Comparison of ENCODE assay signal across 21 cellular contexts in the genomic region with DNA sequence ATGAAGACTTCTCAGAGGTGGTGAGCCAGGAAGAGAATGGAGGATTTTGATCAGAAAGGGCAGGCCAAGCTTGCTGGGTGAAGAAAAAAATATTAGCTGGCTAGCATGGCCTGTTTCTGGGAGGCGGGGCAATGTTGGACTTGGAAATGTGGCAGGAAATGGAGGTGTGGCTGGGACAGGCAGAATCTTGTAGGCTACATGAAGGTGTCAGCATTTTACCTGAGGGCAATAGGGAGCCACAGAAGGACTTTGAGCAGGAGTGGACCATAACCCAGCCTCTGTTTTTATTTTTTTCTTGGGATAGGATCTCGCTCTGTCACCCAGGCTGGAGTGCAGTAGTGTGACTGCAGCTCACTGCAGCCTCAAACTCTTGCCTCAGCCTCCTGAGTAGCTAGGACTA. TPM values are rescaled to one million over a fixed set of nuclear protein-coding genes. Genes with fewer than 3 reads are reported as not detected.
DNase-seq lines count a peak whose midpoint lies in the region; ATAC-seq and TF ChIP-seq lines count a peak whose summit lies in the region.
"Had no signal": no experiment of that assay in that cellular context is flagged by ENCODE, and none has a peak within 500 bp of the region (broad histone marks: within the 10 kb centered on the region; RNA-seq: fewer than 3 reads in every experiment).

No MANE protein-coding gene starts in this region.

- no peak overlapping the region for H4K91ac ChIP-seq in H9 (ENCODE audit: insufficient read length, low read depth, low read length)

- H3K4me3 ChIP-seq in Peyer's patch (no peak overlapping the region), dorsolateral prefrontal cortex (no peak overlapping the region)
- H3K4me3 ChIP-seq: PC-9, SK-N-MC had no signal

- no peak overlapping the region for H3K14ac ChIP-seq in H9 (ENCODE audit: insufficient read depth, low read length)

- intact Hi-C loops in dorsolateral prefrontal cortex (cut with DNase I): no loop called here

- peaks cover 17% of the 10 kb centered on the region for H3K27me3 Mint-ChIP-seq in H9 (ENCODE audit: low read depth)

- H4K5ac ChIP-seq in H9 (ENCODE audit: insufficient read length, low read depth, low read length): no peak overlapping the region

- CTCF ChIA-PET in GM10248 (lab: Yijun Ruan, JAX): interaction anchor here (1.0 to 2.0 kb wide), 5 partner anchors 9 to 229 kb away, joined by 3 to 7 read pairs (median 4); no protein-coding TSS in a partner anchor

- H3K4me2 ChIP-seq in H9 (ENCODE audit: insufficient read depth, insufficient read length, low read length): no peak overlapping the region
- H3K4me2 ChIP-seq: PC-9 had no signal

- H3K56ac ChIP-seq in H9 (ENCODE audit: insufficient read length, low read depth, low read length): no peak overlapping the region

- TF ChIP-seq CTCF in H9 (conservative IDR thresholded peaks at IDR 0.05): no peak
- no peak for TF ChIP-seq CTCF in Peyer's patch (IDR thresholded peaks at IDR 0.05)
- no peak for TF ChIP-seq CTCF in dorsolateral prefrontal cortex (IDR thresholded peaks at IDR 0.05 in 54 of 56, conservative IDR thresholded peaks at IDR 0.05 in 2 of 56; ENCODE audit: low read depth in 1 of 56, partially characterized antibody in 56 of 56)
- TF ChIP-seq CTCF in GM10248 (IDR thresholded peaks at IDR 0.05; ENCODE audit: control extremely low read depth, extremely low read depth, low read depth, missing control alignments): no peak

- no peak overlapping the region for H2BK20ac ChIP-seq in H9 (ENCODE audit: low read depth, low read length, poor library complexity, severe bottlenecking)

- H2BK5ac ChIP-seq in H9 (ENCODE audit: insufficient read length, low read length): no peak overlapping the region

- peaks cover 47 to 50% of the 10 kb centered on the region in 2 experiments for H3K4me1 Mint-ChIP-seq in H9

- no peaks in the 10 kb centered on the region for H3K9me3 ChIP-seq in H9 (ENCODE audit: control insufficient read depth, low read depth, low read length)
- H3K9me3 ChIP-seq in Peyer's patch: no peaks in the 10 kb centered on the region

- no peak overlapping the region for H3K9ac ChIP-seq in H9 (ENCODE audit: extremely low read depth, insufficient read length, low read length)

- H3K36me3 Mint-ChIP-seq in H9 (ENCODE audit: insufficient read depth in 1 of 3, low read depth in 3 of 3): peaks cover 9 to 16% (median 16%) of the 10 kb centered on the region in 3 experiments; a peak in 6 of 7 replicates

- TF ChIP-seq POLR2A in Peyer's patch (IDR thresholded peaks at IDR 0.05): no peak

- H2BK12ac ChIP-seq in H9 (ENCODE audit: insufficient read length, low read depth, low read length): no peak overlapping the region

- no peak overlapping the region for H3K27ac ChIP-seq in H9 (ENCODE audit: insufficient read length, low read depth, low read length)
- H3K27ac ChIP-seq in Peyer's patch: peak overlapping the region in 1 of 4 donors; percentile 55
- peak overlapping the region in 38 of 59 donors; percentile 5 to 86 (median 68) for H3K27ac ChIP-seq in dorsolateral prefrontal cortex
- H3K27ac ChIP-seq: PC-9, SK-N-MC had no signal

- no peaks in the 10 kb centered on the region for H3K79me2 ChIP-seq in H9 (ENCODE audit: insufficient read depth, low read length)

- no peak overlapping the region for H2AFZ ChIP-seq in H9 (ENCODE audit: low read length)
- H2AFZ ChIP-seq: PC-9 had no signal

- H4K20me1 ChIP-seq in H9 (ENCODE audit: control insufficient read depth, insufficient read depth, insufficient read length): no peaks in the 10 kb centered on the region

- no peak overlapping the region for H3K23ac ChIP-seq in H9 (ENCODE audit: insufficient read length, low read depth, low read length)

- H3K27ac Mint-ChIP-seq in H9: peak overlapping the region in 2 of 3 experiments; percentile 30 to 81; a peak in 3 of 7 replicates
- H3K27ac Mint-ChIP-seq: CD14-positive monocyte had no signal

- H3K4me3 Mint-ChIP-seq in H9: peak overlapping the region in 1 of 2 experiments; percentile 27; a peak in 1 of 5 replicates
- H3K4me3 Mint-ChIP-seq: CD14-positive monocyte had no signal

- no peaks in the 10 kb centered on the region for H3K79me1 ChIP-seq in H9 (ENCODE audit: insufficient read depth, low read depth, low read length, poor library complexity, severe bottlenecking)

- no peaks in the 10 kb centered on the region for H3K23me2 ChIP-seq in H9 (ENCODE audit: insufficient read length, low read depth, low read length, poor library complexity, severe bottlenecking)

- no peak overlapping the region for H2AK5ac ChIP-seq in H9 (ENCODE audit: insufficient read length, low read length)

- no peak overlapping the region for H4K8ac ChIP-seq in H9 (replicated peaks; ENCODE audit: insufficient read length, low read depth, low read length)

- no peak overlapping the region for H3K4ac ChIP-seq in H9 (ENCODE audit: low read depth, low read length)

- H2BK15ac ChIP-seq in H9 (ENCODE audit: low read depth, low read length): no peak overlapping the region

- no peak overlapping the region for H3T11ph ChIP-seq in H9 (ENCODE audit: low read length)

- ATAC-seq in left lobe of liver (peak; percentile 6), HG03139 (IDR thresholded peaks at IDR 0.05; ENCODE audit: unreplicated experiment) (no peak)
- ATAC-seq: Right ventricle myocardium inferior had no signal

- DNase-seq in H9 (no peak), Peyer's patch (peak in 2 of 3 donors; percentile 64 to 75), dorsolateral prefrontal cortex (no peak), left lobe of liver (ENCODE audit: low spot score) (no peak), SIG-M5 treated with dmso at 0.1 percent for 504 hours (lab: John Stamatoyannopoulos, UW; ENCODE audit: unreplicated experiment) (no peak), KG1 (lab: John Stamatoyannopoulos, UW) (no peak), GM10248 (ENCODE audit: extremely low spot score) (no peak)
- DNase-seq: ACHN, AML-193, DMS 273 treated with DMSO at 0.1 percent for 48 hours, HCEC 1CT, Kasumi-1, NCI-H1105, NCI-H2107, NCI-H2227 treated with DMSO at 0.1 percent for 48 hours, NCI-H524, PC-9 had no signal

- peaks cover 7% of the 10 kb centered on the region; the same call in 1 of the 2 replicates for H3K4me1 ChIP-seq in H9 (ENCODE audit: insufficient read depth, low read length)
- no peaks in the 10 kb centered on the region for H3K4me1 ChIP-seq in Peyer's patch

- H3K18ac ChIP-seq in H9 (ENCODE audit: insufficient read length, low read depth, low read length): no peak overlapping the region

- POLR2A ChIA-PET in GM10248 (lab: Yijun Ruan, JAX): no interaction called here

- no peaks in the 10 kb centered on the region for H3K36me3 ChIP-seq in Peyer's patch

- no peaks in the 10 kb centered on the region for H3K9me3 Mint-ChIP-seq in H9

- no CpG with 5 or more reads among the region's 2 CpGs for WGBS in H9 (ENCODE audit: extremely low coverage, insufficient read length, low lambda C conversion rate)

- H3K27me3 ChIP-seq in H9 (ENCODE audit: insufficient read depth, low read length) (no peaks in the 10 kb centered on the region), Peyer's patch (no peaks in the 10 kb centered on the region), dorsolateral prefrontal cortex (no peaks in the 10 kb centered on the region)

- no peak overlapping the region for H2BK120ac ChIP-seq in H9 (ENCODE audit: low read depth, low read length, poor library complexity, severe bottlenecking)

RNA-seq across cellular contexts. Expression of a gene that starts 31.7 kb away (rescaled TPM):
- total RNA-seq in H9 (2021): 0.64 and 0.72 TPM in 2 replicates
- 10 to 100 TPM in 1 of 4 donors, 1 to 10 TPM in 2, not detected in 1; 1.1 to 10.0 (median 3.4) TPM for total RNA-seq in Peyer's patch
- total RNA-seq in dorsolateral prefrontal cortex: 10 to 100 TPM; 10.4 to 59.2 (median 36.8) TPM
- 0.20 TPM for total RNA-seq in left lobe of liver
- total RNA-seq: PC-9, Right ventricle myocardium inferior had no signal

Comparison
In these comparisons a context has a peak if more than half of its experiments do, and no peak if none do; other contexts are left out.
1. DNase-seq: peak in Peyer's patch (2 of 3); none in H9 (single experiment), dorsolateral prefrontal cortex (0 of 10), left lobe of liver (single experiment), SIG-M5 treated with dmso at 0.1 percent for 504 hours (single experiment), KG1 (single experiment) and GM10248 (single experiment).